In the genomic region with DNA sequence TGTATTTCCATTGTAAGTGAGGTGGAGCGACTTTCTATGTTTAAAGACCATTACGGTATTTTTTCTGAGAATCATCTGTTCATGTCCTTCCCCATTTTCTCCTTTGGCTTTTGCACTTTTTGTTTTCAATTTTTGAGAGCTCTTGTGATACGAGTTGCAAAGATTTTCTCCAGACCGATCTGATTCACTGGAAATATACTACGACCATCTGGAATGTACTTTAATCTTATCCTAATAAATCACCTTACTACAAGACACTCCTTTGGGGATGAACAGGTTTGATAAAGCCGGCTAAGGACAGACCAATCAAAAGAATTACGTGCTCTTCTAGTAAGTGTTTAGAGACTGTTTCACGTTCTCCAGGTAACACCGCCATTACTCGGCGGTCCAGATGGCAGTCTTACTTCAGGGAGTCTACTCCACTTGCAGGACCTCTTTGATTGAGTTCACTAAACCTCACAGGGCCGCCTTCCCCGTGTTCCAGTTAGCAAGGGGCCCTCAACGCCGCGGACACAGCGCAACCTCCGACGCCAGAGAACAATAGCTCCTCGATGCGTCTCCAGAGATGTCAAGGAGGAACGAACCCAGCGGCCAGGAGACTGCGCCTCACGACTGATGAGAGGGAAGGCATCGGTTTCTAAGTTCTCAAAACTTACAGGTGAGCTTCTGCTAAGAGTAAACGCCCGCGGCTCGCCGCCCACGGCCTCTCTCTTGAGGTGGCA, we compare ENCODE assay signal across 8 cellular contexts. TPM values are rescaled to one million over a fixed set of nuclear protein-coding genes. Genes with fewer than 3 reads are reported as not detected.
DNase-seq lines count a peak whose midpoint lies in the region; ATAC-seq and TF ChIP-seq lines count a peak whose summit lies in the region.

No MANE protein-coding gene starts in this region.

- TF ChIP-seq CTCF in 22Rv1 (IDR thresholded peaks at IDR 0.05): no peak
- no peak for TF ChIP-seq CTCF in activated CD8-positive, alpha-beta T cell treated with anti-CD3 and anti-CD28 coated beads for 36 hours (IDR thresholded peaks at IDR 0.05)

- H3K4me3 Mint-ChIP-seq in activated CD8-positive, alpha-beta T cell treated with anti-CD3 and anti-CD28 coated beads for 36 hours: peak overlapping the region; percentile 85

- no peaks in the 10 kb centered on the region for H3K27me3 ChIP-seq in skeletal muscle satellite cell (ENCODE audit: control insufficient read depth, insufficient read depth, low read length)

- no peaks in the 10 kb centered on the region for H3K9me3 ChIP-seq in skeletal muscle satellite cell (replicated peaks; ENCODE audit: low read length)

- peak overlapping the region; percentile 92 for H3K4me2 ChIP-seq in skeletal muscle satellite cell (ENCODE audit: low read length)

- no peaks in the 10 kb centered on the region for H3K36me3 ChIP-seq in skeletal muscle satellite cell (ENCODE audit: insufficient read depth, low read length)

- intact Hi-C loops in activated CD8-positive, alpha-beta T cell treated with anti-CD3 and anti-CD28 coated beads for 36 hours (cut with micrococcal nuclease): loop anchor here (2.0 to 10.0 kb wide), 4 partner anchors 34 to 248 kb away; partner anchors contain the start of genes ACAT2, SOD2 and TCP1

- POLR2A ChIA-PET in activated CD8-positive, alpha-beta T cell treated with anti-CD3 and anti-CD28 coated beads for 36 hours (lab: Charles Lee): interaction anchor here (0.6 to 3.2 kb wide), 22 partner anchors 9 to 251 kb away, joined by 3 to 41 read pairs (median 6); partner anchors contain the start of genes ACAT2, MRPL18, SOD2 and TCP1

- ATAC-seq in GM18868 (IDR thresholded peaks at IDR 0.05; ENCODE audit: unreplicated experiment): peak; percentile 17
- peak; percentile 24 for ATAC-seq in HG03520 (IDR thresholded peaks at IDR 0.05; ENCODE audit: unreplicated experiment)
- ATAC-seq in activated CD8-positive, alpha-beta T cell treated with anti-CD3 and anti-CD28 coated beads for 36 hours: peak; percentile 13

- peaks cover 38% of the 10 kb centered on the region for H3K4me1 Mint-ChIP-seq in activated CD8-positive, alpha-beta T cell treated with anti-CD3 and anti-CD28 coated beads for 36 hours (ENCODE audit: low read depth)

- H3K4me3 ChIP-seq in skeletal muscle satellite cell (ENCODE audit: low read length): peak overlapping the region; percentile 99

- peak overlapping the region; percentile 94 for H3K27ac ChIP-seq in 22Rv1

- CTCF ChIA-PET in activated CD8-positive, alpha-beta T cell treated with anti-CD3 and anti-CD28 coated beads for 36 hours (lab: Charles Lee): interaction anchor here (0.5 to 3.1 kb wide), 8 partner anchors 8 to 1226 kb away, joined by 3 to 23 read pairs (median 3); partner anchors contain the start of genes MRPL18 and TCP1

- H3K9ac ChIP-seq in skeletal muscle satellite cell (ENCODE audit: low read depth, low read length): peak overlapping the region; percentile 99

- DNase-seq in activated CD8-positive, alpha-beta T cell treated with anti-CD3 and anti-CD28 coated beads for 36 hours: no peak
- DNase-seq in hepatic stellate cell (ENCODE audit: low spot score) (peak; percentile 40), glomerular visceral epithelial cell (ENCODE audit: extremely low spot score) (no peak)
- DNase-seq in activated effector memory CD4-positive, alpha-beta T cell treated with anti-CD3 and anti-CD28 coated beads, Interleukin-2, amount 50 U/mL, for 16 hours: no peak

- no peaks in the 10 kb centered on the region for H3K9me3 Mint-ChIP-seq in activated CD8-positive, alpha-beta T cell treated with anti-CD3 and anti-CD28 coated beads for 36 hours

- peaks cover 48% of the 10 kb centered on the region for H3K36me3 Mint-ChIP-seq in activated CD8-positive, alpha-beta T cell treated with anti-CD3 and anti-CD28 coated beads for 36 hours (ENCODE audit: low read depth)

- peaks cover 17% of the 10 kb centered on the region for H3K4me1 ChIP-seq in skeletal muscle satellite cell (ENCODE audit: control insufficient read depth, insufficient read depth, low read length)

- H3K27ac Mint-ChIP-seq in activated CD8-positive, alpha-beta T cell treated with anti-CD3 and anti-CD28 coated beads for 36 hours: peak overlapping the region; percentile 95

- no peaks in the 10 kb centered on the region for H3K27me3 Mint-ChIP-seq in activated CD8-positive, alpha-beta T cell treated with anti-CD3 and anti-CD28 coated beads for 36 hours

RNA-seq across cellular contexts. Expression of gene WTAP, which starts 0.9 kb away (rescaled TPM):
- total RNA-seq in activated CD8-positive, alpha-beta T cell treated with anti-CD3 and anti-CD28 coated beads for 36 hours: 10 to 100 TPM; 79.9 to 80.6 TPM
- 69.0 and 115 TPM in 2 replicates for total RNA-seq in skeletal muscle satellite cell (2012; rRNA removed)

RNA-seq across cellular contexts. Expression of gene SOD2, which starts 33.3 kb away (rescaled TPM):
- 100 to 1,000 TPM in 1 of 2 experiments, 10 to 100 TPM in 1; 95.5 to 105 TPM for total RNA-seq in activated CD8-positive, alpha-beta T cell treated with anti-CD3 and anti-CD28 coated beads for 36 hours
- total RNA-seq in skeletal muscle satellite cell (2012; rRNA removed): 482 and 732 TPM in 2 replicates

RNA-seq across cellular contexts. Expression of gene ACAT2, which starts 35.5 kb away (rescaled TPM):
- 10 to 100 TPM; 70.8 to 74.1 TPM for total RNA-seq in activated CD8-positive, alpha-beta T cell treated with anti-CD3 and anti-CD28 coated beads for 36 hours
- 14.6 and 26.6 TPM in 2 replicates for total RNA-seq in skeletal muscle satellite cell (2012; rRNA removed)
